In the genomic region with DNA sequence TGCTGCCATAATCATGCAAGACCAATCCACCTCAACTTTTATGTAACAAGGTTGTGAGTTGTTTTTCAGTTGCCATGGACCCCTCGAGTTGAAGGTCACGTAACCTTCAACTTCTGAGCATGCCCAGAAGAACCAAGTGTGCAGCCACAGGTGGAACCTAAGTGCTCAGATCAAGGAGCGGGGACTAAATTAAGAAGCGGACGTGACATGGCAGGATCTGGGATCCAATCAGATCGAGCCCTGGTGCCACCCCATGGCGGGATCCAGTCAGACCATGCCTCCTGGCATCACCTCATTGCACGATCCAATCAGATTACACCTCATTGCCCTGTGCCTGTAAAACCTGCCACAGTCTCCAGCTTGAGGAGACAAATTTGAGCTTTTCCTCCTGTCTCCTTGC, we compare ENCODE assay signal across 20 cellular contexts.
DNase-seq lines count a peak whose midpoint lies in the region; ATAC-seq and TF ChIP-seq lines count a peak whose summit lies in the region.
"Had no signal": no experiment of that assay in that cellular context is flagged by ENCODE, and none has a peak within 500 bp of the region (broad histone marks: within the 10 kb centered on the region; RNA-seq: fewer than 3 reads in every experiment).

No MANE protein-coding gene starts in this region.

- no peak overlapping the region for H3K27ac ChIP-seq in HCT116 (ENCODE audit: low read depth, low read length)
- H3K27ac ChIP-seq: C4-2B, GM23248 had no signal

- no peaks in the 10 kb centered on the region for H3K4me1 ChIP-seq in HCT116 (ENCODE audit: control insufficient read depth in 1 of 2, insufficient read depth in 2 of 2, low read length in 2 of 2)

- intact Hi-C loops in HCT116 (cut with micrococcal nuclease), result no loop called here

- DNase-seq in COLO829 (ENCODE audit: low spot score), result peak; percentile 4
- peak; percentile 16 for DNase-seq in HCT116 (ENCODE audit: low read depth, low spot score)
- DNase-seq in NB4 (ENCODE audit: low read depth), result peak; percentile 44
- peak; percentile 21 for DNase-seq in left kidney (ENCODE audit: low read depth, low spot score)
- no peak for DNase-seq in NCI-H146 (lab: John Stamatoyannopoulos, UW)
- no peak for DNase-seq in stimulated activated CD4-positive, alpha-beta T cell treated with anti-CD3 and anti-CD28 coated beads, Interleukin-4, amount 100 ng/mL, for 24 hours
- DNase-seq in inferior parietal cortex (ENCODE audit: extremely low spot score), result no peak
- DNase-seq: ACHN; AML-193; DND-41; GM23248; KG1; NCI-H1092; NCI-H1436 treated with DMSO at 0.1 percent for 48 hours; NCI-H2081; NK-92 treated with Interleukin-12 subunit alpha and Interleukin-12 subunit beta, amount 100 ng/mL, for 24 hours; SHP77 treated with DMSO at 0.1 percent for 48 hours; T-helper 1 cell had no signal

- H3K9ac ChIP-seq in HCT116 (ENCODE audit: low read length), result no peak overlapping the region
- H3K9ac ChIP-seq: GM23248 had no signal

- no TSS peak for BruUV-seq in HCT116 (replicated peaks; lab: Mats Ljungman, UMichigan)

- H3K9me2 ChIP-seq in HCT116 (ENCODE audit: insufficient read depth), result no peaks in the 10 kb centered on the region

- ATAC-seq in HCT116, result peak; percentile 72
- ATAC-seq in GM21786 (IDR thresholded peaks at IDR 0.05; ENCODE audit: unreplicated experiment), result no peak

- RAD21 ChIA-PET in HCT116 (lab: Charles Lee; ENCODE audit: low non-redundant PET in 1 of 2, low total read pairs in 2 of 2, uncharacterized antibody in 2 of 2, unreplicated experiment in 2 of 2), result no interaction called here

- no peak overlapping the region for H3K4me3 ChIP-seq in HCT116 (replicated peaks in 1 of 2; ENCODE audit: low read depth in 1 of 2, low read length in 2 of 2)
- H3K4me3 ChIP-seq in NB4 (ENCODE audit: low read depth, low read length), result no peak overlapping the region
- H3K4me3 ChIP-seq: GM23248 had no signal

- CTCF ChIA-PET in HCT116 (lab: Charles Lee), result no interaction called here

- POLR2A ChIA-PET in HCT116 (lab: Charles Lee), result no interaction called here

- H3K79me2 ChIP-seq in HCT116 (ENCODE audit: insufficient read depth, low read length), result no peaks in the 10 kb centered on the region

- TF ChIP-seq CTCF in HCT116 (IDR thresholded peaks at IDR 0.05 in 2 of 3, conservative IDR thresholded peaks at IDR 0.05 in 1 of 3; ENCODE audit: borderline replicate concordance in 1 of 3, insufficient read depth in 1 of 3, low read depth in 2 of 3, low read length in 2 of 3) (no peak), NB4 (IDR thresholded peaks at IDR 0.05; ENCODE audit: low read depth, low read length) (no peak)

- H3K27me3 ChIP-seq in HCT116 (ENCODE audit: insufficient read depth, low read length), result no peaks in the 10 kb centered on the region

- no peak overlapping the region for H3K4me2 ChIP-seq in HCT116 (ENCODE audit: low read length)

- no peaks in the 10 kb centered on the region for H4K20me1 ChIP-seq in HCT116 (ENCODE audit: insufficient read depth)

- TF ChIP-seq POLR2A in HCT116 (IDR thresholded peaks at IDR 0.05; ENCODE audit: borderline replicate concordance, extremely low read depth, insufficient read depth, insufficient read length) (no peak), NB4 (IDR thresholded peaks at IDR 0.05; ENCODE audit: extremely low read depth, insufficient read length) (no peak)

- H3K36me3 ChIP-seq in HCT116 (ENCODE audit: control insufficient read depth in 1 of 2, insufficient read depth in 2 of 2, low read length in 2 of 2), result no peaks in the 10 kb centered on the region

- no peaks in the 10 kb centered on the region for H3K9me3 ChIP-seq in HCT116 (ENCODE audit: control insufficient read depth in 1 of 2, insufficient read depth in 1 of 2, low read depth in 1 of 2, low read length in 2 of 2)

- no peak for TF ChIP-seq RAD21 in HCT116 (IDR thresholded peaks at IDR 0.05; ENCODE audit: low read depth)

- H2AFZ ChIP-seq in HCT116 (ENCODE audit: low read depth, low read length, poor library complexity, severe bottlenecking), result no peak overlapping the region
- H2AFZ ChIP-seq: GM23248 had no signal

TF ChIP-seq in HCT116, 20 proteins besides CTCF, POLR2A, EP300 and RAD21:
- TF ChIP-seq SP1 (IDR thresholded peaks at IDR 0.05; ENCODE audit: low read depth), result peak; percentile 19; the same call in 1 of the 2 replicates
- no peak for TF ChIP-seq EZH2phosphoT487 (IDR thresholded peaks at IDR 0.05; ENCODE audit: borderline replicate concordance)
- TF ChIP-seq, protein P1, sequence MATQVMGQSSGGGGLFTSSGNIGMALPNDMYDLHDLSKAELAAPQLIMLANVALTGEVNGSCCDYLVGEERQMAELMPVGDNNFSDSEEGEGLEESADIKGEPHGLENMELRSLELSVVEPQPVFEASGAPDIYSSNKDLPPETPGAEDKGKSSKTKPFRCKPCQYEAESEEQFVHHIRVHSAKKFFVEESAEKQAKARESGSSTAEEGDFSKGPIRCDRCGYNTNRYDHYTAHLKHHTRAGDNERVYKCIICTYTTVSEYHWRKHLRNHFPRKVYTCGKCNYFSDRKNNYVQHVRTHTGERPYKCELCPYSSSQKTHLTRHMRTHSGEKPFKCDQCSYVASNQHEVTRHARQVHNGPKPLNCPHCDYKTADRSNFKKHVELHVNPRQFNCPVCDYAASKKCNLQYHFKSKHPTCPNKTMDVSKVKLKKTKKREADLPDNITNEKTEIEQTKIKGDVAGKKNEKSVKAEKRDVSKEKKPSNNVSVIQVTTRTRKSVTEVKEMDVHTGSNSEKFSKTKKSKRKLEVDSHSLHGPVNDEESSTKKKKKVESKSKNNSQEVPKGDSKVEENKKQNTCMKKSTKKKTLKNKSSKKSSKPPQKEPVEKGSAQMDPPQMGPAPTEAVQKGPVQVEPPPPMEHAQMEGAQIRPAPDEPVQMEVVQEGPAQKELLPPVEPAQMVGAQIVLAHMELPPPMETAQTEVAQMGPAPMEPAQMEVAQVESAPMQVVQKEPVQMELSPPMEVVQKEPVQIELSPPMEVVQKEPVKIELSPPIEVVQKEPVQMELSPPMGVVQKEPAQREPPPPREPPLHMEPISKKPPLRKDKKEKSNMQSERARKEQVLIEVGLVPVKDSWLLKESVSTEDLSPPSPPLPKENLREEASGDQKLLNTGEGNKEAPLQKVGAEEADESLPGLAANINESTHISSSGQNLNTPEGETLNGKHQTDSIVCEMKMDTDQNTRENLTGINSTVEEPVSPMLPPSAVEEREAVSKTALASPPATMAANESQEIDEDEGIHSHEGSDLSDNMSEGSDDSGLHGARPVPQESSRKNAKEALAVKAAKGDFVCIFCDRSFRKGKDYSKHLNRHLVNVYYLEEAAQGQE (IDR thresholded peaks at IDR 0.05; ENCODE audit: low read depth), result no peak
- no peak for TF ChIP-seq SRF (IDR thresholded peaks at IDR 0.05; ENCODE audit: low read depth)
- TF ChIP-seq EGR1 (IDR thresholded peaks at IDR 0.05; ENCODE audit: low read depth), result no peak
- TF ChIP-seq MAX (IDR thresholded peaks at IDR 0.05), result no peak
- no peak for TF ChIP-seq POLR2AphosphoS5 (IDR thresholded peaks at IDR 0.05; ENCODE audit: low read depth, low read length)
- no peak for TF ChIP-seq ZFX (IDR thresholded peaks at IDR 0.05)
- no peak for TF ChIP-seq EZH2 (IDR thresholded peaks at IDR 0.05)
TF ChIP-seq in HCT116: peak in this region for 1.

Comparison
In these comparisons a context has a peak if more than half of its experiments do, and no peak if none do; other contexts are left out.
1. DNase-seq: peak in COLO829 (single experiment), HCT116 (single experiment), NB4 (single experiment) and left kidney (single experiment); none in NCI-H146 (single experiment), stimulated activated CD4-positive, alpha-beta T cell treated with anti-CD3 and anti-CD28 coated beads, Interleukin-4, amount 100 ng/mL, for 24 hours (single experiment) and inferior parietal cortex (single experiment).